Comparison of ENCODE assay signal across 23 cellular contexts in the genomic region with DNA sequence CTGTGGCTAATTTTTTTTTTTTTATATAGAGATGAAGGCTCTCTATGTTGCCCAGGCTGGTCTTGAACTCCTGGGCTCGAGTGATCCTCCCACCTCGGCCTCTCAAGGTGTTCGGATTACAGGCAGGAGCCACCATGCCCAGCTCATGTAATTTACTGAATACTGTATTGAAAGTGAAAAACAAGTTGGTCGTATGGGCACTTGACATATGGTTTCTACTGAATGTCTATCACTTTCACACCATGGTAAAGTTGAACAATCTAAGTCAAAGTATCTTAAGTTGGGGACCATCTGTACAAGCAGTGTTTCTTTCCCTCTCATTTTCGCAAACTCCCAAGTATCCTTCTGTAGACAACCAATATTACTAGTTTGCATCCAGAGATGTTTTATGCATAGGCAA.
"Had no signal": no experiment of that assay in that cellular context is flagged by ENCODE, and none has a peak within 500 bp of the region (broad histone marks: within the 10 kb centered on the region; RNA-seq: fewer than 3 reads in every experiment).

No MANE protein-coding gene starts in this region.

- H3K9me3 Mint-ChIP-seq: mesothelial cell of epicardium; natural killer cell treated with Interleukin-12 subunit alpha and Interleukin-12 subunit beta and Interleukin-15 and Interleukin-18, amount 100 ng/mL, for 72 hours; stimulated activated naive CD8-positive, alpha-beta T cell treated with anti-CD3 and anti-CD28 coated beads, Interleukin-15, amount 100 ng/mL, for 72 hours; type B pancreatic cell had no signal

- H3K27me3 Mint-ChIP-seq: progenitor cell of endocrine pancreas; stimulated activated memory B cell treated with anti-CD40 and anti-IgM and Interleukin-4, amounts not matched to agents 10 μg/mL and 1 μg/mL and 100 μg/mL, for 72 hours; type B pancreatic cell had no signal

- H3K4me1 Mint-ChIP-seq: mesothelial cell of epicardium; naive thymus-derived CD4-positive, alpha-beta T cell; stimulated activated naive CD8-positive, alpha-beta T cell treated with anti-CD3 and anti-CD28 coated beads, Interleukin-15, amount 100 ng/mL, for 72 hours had no signal

- H3K27me3 ChIP-seq: ovary, right atrium auricular region, right lobe of liver, tibial nerve, uterus had no signal

- H3K4me2 ChIP-seq: smooth muscle cell had no signal

- H3K36me3 Mint-ChIP-seq: mesothelial cell of epicardium; naive thymus-derived CD4-positive, alpha-beta T cell; natural killer cell treated with Interleukin-12 subunit alpha and Interleukin-12 subunit beta and Interleukin-15 and Interleukin-18, amount 100 ng/mL, for 72 hours; stimulated activated memory B cell treated with anti-CD40 and anti-IgM and Interleukin-4, amounts not matched to agents 10 μg/mL and 1 μg/mL and 100 μg/mL, for 72 hours; type B pancreatic cell had no signal

- DNase-seq: islet precursor cell; left ventricle myocardium inferior; mesendoderm; naive thymus-derived CD4-positive, alpha-beta T cell; ovary; right lobe of liver; stimulated activated CD4-positive, alpha-beta T cell treated with anti-CD3 and anti-CD28 coated beads, Interleukin-1b, Interleukin-23, amount 100 ng/mL, for 48 hours; stimulated activated CD4-positive, alpha-beta T cell treated with anti-CD3 and anti-CD28 coated beads, Interleukin-2, amount 100 ng/mL, for 48 hours; stimulated activated CD4-positive, alpha-beta T cell treated with anti-CD3 and anti-CD28 coated beads, Interleukin-4, amount 100 ng/mL, for 4 hours; stimulated activated CD8-positive, alpha-beta memory T cell treated with anti-CD3 and anti-CD28 coated beads, Interleukin-4, amount 100 ng/mL, for 48 hours; stimulated activated naive CD4-positive, alpha-beta T cell treated with Interleukin-2 at 50 U/mL for 16 hours; stimulated activated naive CD8-positive, alpha-beta T cell treated with anti-CD3 and anti-CD28 coated beads, Interleukin-15, amount 100 ng/mL, for 72 hours; substantia nigra; uterus had no signal

- H3K4me1 ChIP-seq: left ventricle myocardium inferior, right atrium auricular region, right lobe of liver, tibial nerve, uterus had no signal

- H3K4me3 ChIP-seq: left ventricle myocardium inferior, lung, ovary, right atrium auricular region, right lobe of liver, smooth muscle cell, tibial nerve, uterus had no signal

- H3K27ac Mint-ChIP-seq: mesothelial cell of epicardium; naive thymus-derived CD4-positive, alpha-beta T cell; natural killer cell treated with Interleukin-12 subunit alpha and Interleukin-12 subunit beta and Interleukin-15 and Interleukin-18, amount 100 ng/mL, for 72 hours; progenitor cell of endocrine pancreas; stimulated activated memory B cell treated with anti-CD40 and anti-IgM and Interleukin-4, amounts not matched to agents 10 μg/mL and 1 μg/mL and 100 μg/mL, for 72 hours; stimulated activated naive CD8-positive, alpha-beta T cell treated with anti-CD3 and anti-CD28 coated beads, Interleukin-15, amount 100 ng/mL, for 72 hours; type B pancreatic cell had no signal

- H3K4me3 Mint-ChIP-seq: mesothelial cell of epicardium; naive thymus-derived CD4-positive, alpha-beta T cell; natural killer cell treated with Interleukin-12 subunit alpha and Interleukin-12 subunit beta and Interleukin-15 and Interleukin-18, amount 100 ng/mL, for 72 hours; stimulated activated memory B cell treated with anti-CD40 and anti-IgM and Interleukin-4, amounts not matched to agents 10 μg/mL and 1 μg/mL and 100 μg/mL, for 72 hours; stimulated activated naive CD8-positive, alpha-beta T cell treated with anti-CD3 and anti-CD28 coated beads, Interleukin-15, amount 100 ng/mL, for 72 hours; type B pancreatic cell had no signal

- H3K9me3 ChIP-seq: left ventricle myocardium inferior, ovary, right atrium auricular region, right lobe of liver, uterus had no signal

- ATAC-seq: naive thymus-derived CD4-positive, alpha-beta T cell; natural killer cell treated with Interleukin-12 subunit alpha and Interleukin-12 subunit beta and Interleukin-15 and Interleukin-18, amount 100 ng/mL, for 72 hours; right lobe of liver; stimulated activated memory B cell treated with anti-CD40 and anti-IgM and Interleukin-4, amounts not matched to agents 10 μg/mL and 1 μg/mL and 100 μg/mL, for 72 hours; stimulated activated naive CD8-positive, alpha-beta T cell treated with anti-CD3 and anti-CD28 coated beads, Interleukin-15, amount 100 ng/mL, for 72 hours had no signal

- H3K36me3 ChIP-seq: left ventricle myocardium inferior, ovary, right atrium auricular region, right lobe of liver, tibial nerve, uterus had no signal

- H3K27ac ChIP-seq: left ventricle myocardium inferior, ovary, right atrium auricular region, right lobe of liver, tibial nerve, uterus had no signal
